ENCODE assay signal across 10 cellular contexts in the genomic region with DNA sequence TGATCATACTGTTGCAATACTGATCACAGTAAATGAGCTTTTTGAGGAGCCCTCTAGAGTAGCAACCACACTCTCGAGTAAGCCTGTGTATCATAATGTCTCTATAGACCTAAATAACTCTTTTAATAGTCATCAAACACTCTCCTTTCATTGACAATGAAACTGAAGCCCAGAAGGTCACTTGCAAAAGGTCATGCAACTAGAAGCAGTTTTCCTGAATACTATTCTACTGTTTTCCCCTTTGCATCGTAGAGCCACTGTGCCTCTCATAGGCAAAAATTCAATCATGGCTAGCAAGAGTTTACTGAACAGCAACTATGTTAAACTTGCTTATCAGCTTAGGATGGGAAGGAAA.
DNase-seq lines count a peak whose midpoint lies in the region; ATAC-seq and TF ChIP-seq lines count a peak whose summit lies in the region.
"Had no signal": no experiment of that assay in that cellular context is flagged by ENCODE, and none has a peak within 500 bp of the region (broad histone marks: within the 10 kb centered on the region; RNA-seq: fewer than 3 reads in every experiment).

No MANE protein-coding gene starts in this region.

- peak overlapping the region; percentile 65 for H3K27ac Mint-ChIP-seq in CD8-positive, alpha-beta T cell
- H3K27ac Mint-ChIP-seq in H9: peak overlapping the region in 2 of 3 experiments; percentile 13 to 83; a peak in 3 of 7 replicates
- peak overlapping the region; percentile 81 to 88 for H3K27ac Mint-ChIP-seq in activated naive CD4-positive, alpha-beta T cell treated with anti-CD3 and anti-CD28 coated beads, Interleukin-2, amount 50 U/mL, for 72 hours

- H3K36me3 Mint-ChIP-seq in CD8-positive, alpha-beta T cell: peaks cover 11% of the 10 kb centered on the region
- H3K36me3 Mint-ChIP-seq in H9 (ENCODE audit: insufficient read depth in 1 of 3, low read depth in 3 of 3): no peaks in the 10 kb centered on the region
- H3K36me3 Mint-ChIP-seq in activated naive CD4-positive, alpha-beta T cell treated with anti-CD3 and anti-CD28 coated beads, Interleukin-2, amount 50 U/mL, for 72 hours: peaks cover 0 to 15% of the 10 kb centered on the region in 2 donors

- H3K56ac ChIP-seq in H9 (ENCODE audit: insufficient read length, low read depth, low read length): no peak overlapping the region

- peaks cover 61% of the 10 kb centered on the region for H3K4me1 ChIP-seq in CD8-positive, alpha-beta T cell (ENCODE audit: insufficient read depth, low read length)
- peaks cover 3% of the 10 kb centered on the region; the same call in 1 of the 2 replicates for H3K4me1 ChIP-seq in H9 (ENCODE audit: insufficient read depth, low read length)
- H3K4me1 ChIP-seq in mucosa of descending colon (ENCODE audit: low read depth): peaks cover 5% of the 10 kb centered on the region

- H3K27ac ChIP-seq in CD8-positive, alpha-beta T cell (ENCODE audit: low read depth, low read length): no peak overlapping the region
- H3K27ac ChIP-seq in H9 (ENCODE audit: insufficient read length, low read depth, low read length): no peak overlapping the region

- no peaks in the 10 kb centered on the region for H3K9me3 Mint-ChIP-seq in CD8-positive, alpha-beta T cell
- H3K9me3 Mint-ChIP-seq in H9: no peaks in the 10 kb centered on the region
- H3K9me3 Mint-ChIP-seq in activated naive CD4-positive, alpha-beta T cell treated with anti-CD3 and anti-CD28 coated beads, Interleukin-2, amount 50 U/mL, for 72 hours: no peaks in the 10 kb centered on the region

- CTCF ChIA-PET in CD8-positive, alpha-beta T cell (lab: Charles Lee): interaction anchor here (0.7 to 1.1 kb wide), 2 partner anchors 18 to 40 kb away, joined by 3 read pairs; no protein-coding TSS in a partner anchor

- H4K91ac ChIP-seq in H9 (ENCODE audit: insufficient read length, low read depth, low read length): no peak overlapping the region

- H2BK120ac ChIP-seq in H9 (ENCODE audit: low read depth, low read length, poor library complexity, severe bottlenecking): no peak overlapping the region

- no peaks in the 10 kb centered on the region for H3K27me3 ChIP-seq in CD8-positive, alpha-beta T cell (ENCODE audit: insufficient read depth, low read length)
- no peaks in the 10 kb centered on the region for H3K27me3 ChIP-seq in H9 (ENCODE audit: insufficient read depth, low read length)
- H3K27me3 ChIP-seq: transverse colon had no signal

- no peak overlapping the region for H3K23ac ChIP-seq in H9 (ENCODE audit: insufficient read length, low read depth, low read length)

- H3T11ph ChIP-seq in H9 (ENCODE audit: low read length): no peak overlapping the region

- DNase-seq in CD8-positive, alpha-beta T cell: no peak
- DNase-seq in H9 (no peak), mucosa of descending colon (no peak), NCI-H2171 treated with DMSO at 0.1 percent for 48 hours (lab: John Stamatoyannopoulos, UW) (no peak), middle frontal gyrus (ENCODE audit: extremely low spot score, low spot score) (no peak)
- DNase-seq in activated naive CD4-positive, alpha-beta T cell treated with anti-CD3 and anti-CD28 coated beads, Interleukin-2, amount 50 U/mL, for 72 hours (ENCODE audit: low spot score in 2 of 2): no peak
- DNase-seq in stimulated activated CD4-positive, alpha-beta T cell treated with anti-CD3 and anti-CD28 coated beads, Interleukin-4, amount 100 ng/mL, for 24 hours: no peak
- DNase-seq: RPMI8226, transverse colon had no signal

- no peaks in the 10 kb centered on the region for H4K20me1 ChIP-seq in H9 (ENCODE audit: control insufficient read depth, insufficient read depth, insufficient read length)

- no peak overlapping the region for H3K4me3 ChIP-seq in CD8-positive, alpha-beta T cell (ENCODE audit: low read depth, low read length)
- no peak overlapping the region for H3K4me3 ChIP-seq in mucosa of descending colon
- H3K4me3 ChIP-seq: transverse colon had no signal

- H3K23me2 ChIP-seq in H9 (ENCODE audit: insufficient read length, low read depth, low read length, poor library complexity, severe bottlenecking): no peaks in the 10 kb centered on the region

- WGBS in H9 (ENCODE audit: extremely low coverage, insufficient read length, low lambda C conversion rate): no CpG with 5 or more reads among the region's 2 CpGs

- no peak overlapping the region for H4K8ac ChIP-seq in H9 (replicated peaks; ENCODE audit: insufficient read length, low read depth, low read length)

- H2BK12ac ChIP-seq in H9 (ENCODE audit: insufficient read length, low read depth, low read length): no peak overlapping the region

- peak overlapping the region; percentile 12 for H3K4me3 Mint-ChIP-seq in CD8-positive, alpha-beta T cell
- H3K4me3 Mint-ChIP-seq in H9: no peak overlapping the region

- H4K5ac ChIP-seq in H9 (ENCODE audit: insufficient read length, low read depth, low read length): no peak overlapping the region

- H3K79me2 ChIP-seq in H9 (ENCODE audit: insufficient read depth, low read length): no peaks in the 10 kb centered on the region

- H3K9me3 ChIP-seq in CD8-positive, alpha-beta T cell (ENCODE audit: low read length): no peaks in the 10 kb centered on the region
- no peaks in the 10 kb centered on the region for H3K9me3 ChIP-seq in H9 (ENCODE audit: control insufficient read depth, low read depth, low read length)
- H3K9me3 ChIP-seq in mucosa of descending colon: no peaks in the 10 kb centered on the region
- H3K9me3 ChIP-seq: transverse colon had no signal

- no peak overlapping the region for H3K14ac ChIP-seq in H9 (ENCODE audit: insufficient read depth, low read length)

- POLR2A ChIA-PET in CD8-positive, alpha-beta T cell (lab: Charles Lee): interaction anchor here (0.5 to 1.2 kb wide), 3 partner anchors 15 to 91 kb away, joined by 3 to 4 read pairs (median 4); no protein-coding TSS in a partner anchor

- H3K9ac ChIP-seq in H9 (ENCODE audit: extremely low read depth, insufficient read length, low read length): no peak overlapping the region

- no peak overlapping the region for H3K18ac ChIP-seq in H9 (ENCODE audit: insufficient read length, low read depth, low read length)

- no peak overlapping the region for H2BK5ac ChIP-seq in H9 (ENCODE audit: insufficient read length, low read length)

- H3K79me1 ChIP-seq in H9 (ENCODE audit: insufficient read depth, low read depth, low read length, poor library complexity, severe bottlenecking): no peaks in the 10 kb centered on the region

- no peak overlapping the region for H3K4me2 ChIP-seq in H9 (ENCODE audit: insufficient read depth, insufficient read length, low read length)

- H2BK15ac ChIP-seq in H9 (ENCODE audit: low read depth, low read length): no peak overlapping the region

- no peaks in the 10 kb centered on the region for H3K36me3 ChIP-seq in CD8-positive, alpha-beta T cell (ENCODE audit: insufficient read depth, low read length)
- no peaks in the 10 kb centered on the region for H3K36me3 ChIP-seq in mucosa of descending colon (ENCODE audit: low read depth)
- H3K36me3 ChIP-seq: transverse colon had no signal

- H3K27me3 Mint-ChIP-seq in CD8-positive, alpha-beta T cell (ENCODE audit: low read depth): no peaks in the 10 kb centered on the region
- no peaks in the 10 kb centered on the region for H3K27me3 Mint-ChIP-seq in H9 (ENCODE audit: low read depth)

- H2AFZ ChIP-seq in H9 (ENCODE audit: low read length): no peak overlapping the region

- peaks cover 85% of the 10 kb centered on the region for H3K4me1 Mint-ChIP-seq in CD8-positive, alpha-beta T cell (ENCODE audit: low read depth)
- peaks cover 33 to 35% of the 10 kb centered on the region in 2 experiments for H3K4me1 Mint-ChIP-seq in H9

- no peak overlapping the region for H3K4ac ChIP-seq in H9 (ENCODE audit: low read depth, low read length)

- no peak overlapping the region for H2AK5ac ChIP-seq in H9 (ENCODE audit: insufficient read length, low read length)

- no peak overlapping the region for H2BK20ac ChIP-seq in H9 (ENCODE audit: low read depth, low read length, poor library complexity, severe bottlenecking)

- intact Hi-C loops in CD8-positive, alpha-beta T cell (cut with DNase I, micrococcal nuclease): loop anchor here in 1 of 2 experiments (2.0 kb wide), 1 partner anchor 15 kb away; no protein-coding TSS in a partner anchor
- intact Hi-C loops in mucosa of descending colon (cut with DNase I, micrococcal nuclease): no loop called here

- TF ChIP-seq CTCF in CD8-positive, alpha-beta T cell (IDR thresholded peaks at IDR 0.05): no peak
- TF ChIP-seq CTCF in H9 (conservative IDR thresholded peaks at IDR 0.05): no peak
- no peak for TF ChIP-seq CTCF in mucosa of descending colon (IDR thresholded peaks at IDR 0.05)

- no peak for ATAC-seq in CD8-positive, alpha-beta T cell
- ATAC-seq in activated naive CD4-positive, alpha-beta T cell treated with anti-CD3 and anti-CD28 coated beads, Interleukin-2, amount 50 U/mL, for 72 hours: peak in 1 of 2 donors; percentile 39
- peak; percentile 31 for ATAC-seq in mucosa of descending colon
- ATAC-seq in GM19452 (IDR thresholded peaks at IDR 0.05; ENCODE audit: unreplicated experiment): no peak
